In the genomic region with DNA sequence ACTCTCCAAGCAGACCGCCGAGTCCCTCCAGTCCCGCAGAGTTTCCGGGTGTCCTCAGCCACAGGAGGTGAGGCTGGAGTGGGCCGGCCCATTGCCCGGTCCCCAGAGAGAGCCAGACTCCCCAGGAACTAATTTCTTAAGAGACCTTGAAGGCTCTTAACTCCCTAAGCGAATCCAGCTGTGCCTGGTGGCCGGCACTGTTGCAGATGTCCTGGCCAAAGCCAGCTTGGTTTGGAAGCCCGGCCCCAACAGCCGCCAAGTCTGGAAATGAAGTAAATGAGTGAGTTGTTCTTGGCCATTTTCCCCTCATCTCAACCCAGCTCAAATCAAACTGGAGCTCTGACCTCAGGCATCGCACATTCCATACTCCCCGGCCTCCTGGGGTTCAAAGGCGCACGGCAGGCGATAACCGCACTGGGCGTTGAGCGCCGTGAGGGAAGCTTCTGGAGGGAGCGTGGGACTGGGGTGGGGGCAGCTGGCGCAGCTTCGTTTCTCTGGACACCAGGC, we compare ENCODE assay signal across 14 cellular contexts. TPM values are rescaled to one million over a fixed set of nuclear protein-coding genes. Genes with fewer than 3 reads are reported as not detected.
DNase-seq lines count a peak whose midpoint lies in the region; ATAC-seq and TF ChIP-seq lines count a peak whose summit lies in the region.
"Had no signal": no experiment of that assay in that cellular context is flagged by ENCODE, and none has a peak within 500 bp of the region (broad histone marks: within the 10 kb centered on the region; RNA-seq: fewer than 3 reads in every experiment).

No MANE protein-coding gene starts in this region.

- no peak overlapping the region for H2BK12ac ChIP-seq in H9 (ENCODE audit: insufficient read length, low read depth, low read length)

- peaks cover 10% of the 10 kb centered on the region for H3K79me1 ChIP-seq in H9 (ENCODE audit: insufficient read depth, low read depth, low read length, poor library complexity, severe bottlenecking)

- H3K4me1 ChIP-seq in H9 (ENCODE audit: insufficient read depth, low read length) (no peaks in the 10 kb centered on the region; the same call in 1 of the 2 replicates), esophagus squamous epithelium (peaks cover 19 to 100% (median 57%) of the 10 kb centered on the region in 3 donors), lower lobe of right lung (peaks cover 100% of the 10 kb centered on the region), tibial artery (peaks cover 0 to 26% (median 14%) of the 10 kb centered on the region in 4 donors)
- H3K4me1 ChIP-seq in CD8-positive, alpha-beta memory T cell (ENCODE audit: insufficient read depth, low read length), result peaks cover 26% of the 10 kb centered on the region
- H3K4me1 ChIP-seq: HAP-1 had no signal

- no peak overlapping the region for H4K5ac ChIP-seq in H9 (ENCODE audit: insufficient read length, low read depth, low read length)

- H3K9me3 ChIP-seq in H9 (ENCODE audit: control insufficient read depth, low read depth, low read length) (no peaks in the 10 kb centered on the region), esophagus squamous epithelium (no peaks in the 10 kb centered on the region), lower lobe of right lung (no peaks in the 10 kb centered on the region), tibial artery (no peaks in the 10 kb centered on the region)
- no peaks in the 10 kb centered on the region for H3K9me3 ChIP-seq in CD8-positive, alpha-beta memory T cell (ENCODE audit: low read length)
- H3K9me3 ChIP-seq: Caco-2, HAP-1, right lobe of liver had no signal

- H3K23ac ChIP-seq in H9 (ENCODE audit: insufficient read length, low read depth, low read length), result no peak overlapping the region

- H3K18ac ChIP-seq in H9 (ENCODE audit: insufficient read length, low read depth, low read length), result no peak overlapping the region

- no peak overlapping the region for H2AFZ ChIP-seq in H9 (ENCODE audit: low read length)
- H2AFZ ChIP-seq: hepatocyte had no signal

- H3K79me2 ChIP-seq in H9 (ENCODE audit: insufficient read depth, low read length), result peaks cover 22% of the 10 kb centered on the region; the same call in 1 of the 2 replicates

- H3K9me3 Mint-ChIP-seq in H9, result no peaks in the 10 kb centered on the region
- H3K9me3 Mint-ChIP-seq in CD8-positive, alpha-beta memory T cell, result no peaks in the 10 kb centered on the region

- H3K27ac Mint-ChIP-seq in H9, result peak overlapping the region; percentile 38 to 65 (median 63); a peak in 4 of 7 replicates
- H3K27ac Mint-ChIP-seq in CD8-positive, alpha-beta memory T cell, result no peak overlapping the region

- CTCF ChIA-PET in CD8-positive, alpha-beta memory T cell (lab: Charles Lee), result no interaction called here

- peaks cover 4 to 9% (median 7%) of the 10 kb centered on the region in 3 experiments; a peak in 4 of 7 replicates for H3K36me3 Mint-ChIP-seq in H9 (ENCODE audit: insufficient read depth in 1 of 3, low read depth in 3 of 3)
- peaks cover 0 to 12% (median 4%) of the 10 kb centered on the region in 3 donors for H3K36me3 Mint-ChIP-seq in CD8-positive, alpha-beta memory T cell

- intact Hi-C loops in esophagus squamous epithelium (cut with DNase I) (no loop called here), lower lobe of right lung (cut with DNase I) (no loop called here), tibial artery (cut with DNase I; ENCODE audit: low total_unique reads) (no loop called here), left colon (cut with DNase I, micrococcal nuclease) (no loop called here)

- H3K27me3 Mint-ChIP-seq in H9 (ENCODE audit: low read depth), result no peaks in the 10 kb centered on the region
- H3K27me3 Mint-ChIP-seq in CD8-positive, alpha-beta memory T cell, result no peaks in the 10 kb centered on the region

- H2BK20ac ChIP-seq in H9 (ENCODE audit: low read depth, low read length, poor library complexity, severe bottlenecking), result no peak overlapping the region

- H3K4ac ChIP-seq in H9 (ENCODE audit: low read depth, low read length), result no peak overlapping the region

- H2BK120ac ChIP-seq in H9 (ENCODE audit: low read depth, low read length, poor library complexity, severe bottlenecking), result no peak overlapping the region

- no peak overlapping the region for H2BK5ac ChIP-seq in H9 (ENCODE audit: insufficient read length, low read length)

- no peak overlapping the region for H3K56ac ChIP-seq in H9 (ENCODE audit: insufficient read length, low read depth, low read length)

- no peak overlapping the region for H2AK5ac ChIP-seq in H9 (ENCODE audit: insufficient read length, low read length)

- no peaks in the 10 kb centered on the region for H3K23me2 ChIP-seq in H9 (ENCODE audit: insufficient read length, low read depth, low read length, poor library complexity, severe bottlenecking)

- no peak overlapping the region for H3K4me3 Mint-ChIP-seq in H9
- H3K4me3 Mint-ChIP-seq in CD8-positive, alpha-beta memory T cell, result peak overlapping the region in 1 of 7 donors; percentile 56

- DNase-seq in H9 (no peak), esophagus squamous epithelium (lab: John Stamatoyannopoulos, UW) (no peak), lower lobe of right lung (peak; percentile 66), tibial artery (peak; percentile 73 to 87), DMS114 treated with DMSO at 0.1 percent for 48 hours (lab: John Stamatoyannopoulos, UW; ENCODE audit: unreplicated experiment) (no peak), left colon (no peak)
- no peak for DNase-seq in CD8-positive, alpha-beta memory T cell
- DNase-seq: activated CD4-positive, alpha-beta T cell treated with anti-CD3 and anti-CD28 coated beads for 4 hours; Caco-2; NCI-H2081 had no signal

- no peak overlapping the region for H3K27ac ChIP-seq in H9 (ENCODE audit: insufficient read length, low read depth, low read length)
- H3K27ac ChIP-seq in esophagus squamous epithelium, result peak overlapping the region in 3 of 4 donors; percentile 1 to 63 (median 31)
- H3K27ac ChIP-seq in lower lobe of right lung, result peak overlapping the region; percentile 38
- H3K27ac ChIP-seq in tibial artery, result peak overlapping the region in 1 of 2 donors; percentile 27
- no peak overlapping the region for H3K27ac ChIP-seq in CD8-positive, alpha-beta memory T cell (ENCODE audit: low read depth, low read length)
- H3K27ac ChIP-seq: hepatocyte, right lobe of liver had no signal

- TF ChIP-seq CTCF in H9 (conservative IDR thresholded peaks at IDR 0.05) (no peak), esophagus squamous epithelium (IDR thresholded peaks at IDR 0.05) (no peak), lower lobe of right lung (IDR thresholded peaks at IDR 0.05) (no peak), tibial artery (IDR thresholded peaks at IDR 0.05) (no peak)

- no peak overlapping the region for H3K4me2 ChIP-seq in H9 (ENCODE audit: insufficient read depth, insufficient read length, low read length)
- H3K4me2 ChIP-seq: hepatocyte had no signal

- POLR2A ChIA-PET in CD8-positive, alpha-beta memory T cell (lab: Charles Lee), result no interaction called here

- no peak overlapping the region for H4K8ac ChIP-seq in H9 (replicated peaks; ENCODE audit: insufficient read length, low read depth, low read length)

- no CpG with 5 or more reads among the region's 22 CpGs for WGBS in H9 (ENCODE audit: extremely low coverage, insufficient read length, low lambda C conversion rate)
- WGBS in esophagus squamous epithelium, 2 donors, result 27 to 86% methylated on average over 5 to 11 of the region's 22 CpGs

- ATAC-seq in lower lobe of right lung (peak; percentile 20 to 57), GM18907 (IDR thresholded peaks at IDR 0.05; ENCODE audit: unreplicated experiment) (no peak), left colon (no peak)
- ATAC-seq: right lobe of liver had no signal

- H2BK15ac ChIP-seq in H9 (ENCODE audit: low read depth, low read length), result no peak overlapping the region

- peaks cover 0 to 20% (median 0%) of the 10 kb centered on the region in 3 donors for H3K36me3 ChIP-seq in esophagus squamous epithelium
- no peaks in the 10 kb centered on the region for H3K36me3 ChIP-seq in lower lobe of right lung
- no peaks in the 10 kb centered on the region for H3K36me3 ChIP-seq in tibial artery
- no peaks in the 10 kb centered on the region for H3K36me3 ChIP-seq in CD8-positive, alpha-beta memory T cell (ENCODE audit: insufficient read depth, low read length)
- H3K36me3 ChIP-seq: HAP-1, right lobe of liver had no signal

- H3K9ac ChIP-seq in H9 (ENCODE audit: extremely low read depth, insufficient read length, low read length), result no peak overlapping the region

- no peak for TF ChIP-seq POLR2A in esophagus squamous epithelium (IDR thresholded peaks at IDR 0.05)

- no peak overlapping the region for H4K91ac ChIP-seq in H9 (ENCODE audit: insufficient read length, low read depth, low read length)

- H3K4me1 Mint-ChIP-seq in H9, result peaks cover 25 to 28% of the 10 kb centered on the region in 2 experiments
- H3K4me1 Mint-ChIP-seq in CD8-positive, alpha-beta memory T cell, result peaks cover 46 to 87% (median 62%) of the 10 kb centered on the region in 3 donors

- H4K20me1 ChIP-seq in H9 (ENCODE audit: control insufficient read depth, insufficient read depth, insufficient read length), result peaks cover 2% of the 10 kb centered on the region

- no peak overlapping the region for H3T11ph ChIP-seq in H9 (ENCODE audit: low read length)

- H3K27me3 ChIP-seq in H9 (ENCODE audit: insufficient read depth, low read length) (no peaks in the 10 kb centered on the region), esophagus squamous epithelium (no peaks in the 10 kb centered on the region), lower lobe of right lung (ENCODE audit: low read depth) (no peaks in the 10 kb centered on the region), tibial artery (no peaks in the 10 kb centered on the region)
- H3K27me3 ChIP-seq in CD8-positive, alpha-beta memory T cell (ENCODE audit: insufficient read depth, low read length, poor library complexity, severe bottlenecking), result no peaks in the 10 kb centered on the region
- H3K27me3 ChIP-seq: hepatocyte, right lobe of liver had no signal

- no peak overlapping the region for H3K14ac ChIP-seq in H9 (ENCODE audit: insufficient read depth, low read length)

- H3K4me3 ChIP-seq in esophagus squamous epithelium (no peak overlapping the region), lower lobe of right lung (no peak overlapping the region), tibial artery (no peak overlapping the region)
- no peak overlapping the region for H3K4me3 ChIP-seq in CD8-positive, alpha-beta memory T cell (ENCODE audit: low read length)
- H3K4me3 ChIP-seq: HAP-1, hepatocyte, right lobe of liver had no signal

RNA-seq across cellular contexts. Expression of a gene that starts 42.0 kb away (rescaled TPM):
- total RNA-seq in H9 (2021), result 48.2 and 49.7 TPM in 2 replicates
- total RNA-seq in esophagus squamous epithelium, result 10 to 100 TPM; 17.1 to 60.5 (median 39.7) TPM
- 77.4 TPM for total RNA-seq in lower lobe of right lung
- 10 to 100 TPM; 23.6 to 24.4 TPM for total RNA-seq in CD8-positive, alpha-beta memory T cell
- polyA plus RNA-seq in CD8-positive, alpha-beta memory T cell, result 1.0 TPM
- 10 to 100 TPM; 81.8 to 84.5 TPM for total RNA-seq in left colon

Comparison
In these comparisons a context has a peak if more than half of its experiments do, and no peak if none do; other contexts are left out.
1. DNase-seq: peak in lower lobe of right lung (single experiment) and tibial artery (2 of 2); none in H9 (single experiment), esophagus squamous epithelium (single experiment), DMS114 treated with DMSO at 0.1 percent for 48 hours (single experiment), CD8-positive, alpha-beta memory T cell (0 of 5) and left colon (0 of 2).
2. H3K27ac ChIP-seq: peak in esophagus squamous epithelium (3 of 4) and lower lobe of right lung (single experiment); none in H9 (single experiment) and CD8-positive, alpha-beta memory T cell (single experiment).
3. H3K27ac Mint-ChIP-seq: peak in H9 (3 of 3); none in CD8-positive, alpha-beta memory T cell (0 of 8).
4. ATAC-seq: peak in lower lobe of right lung (2 of 2); none in GM18907 (single experiment) and left colon (single experiment).